Comparison of ENCODE assay signal across 19 cellular contexts in the genomic region with DNA sequence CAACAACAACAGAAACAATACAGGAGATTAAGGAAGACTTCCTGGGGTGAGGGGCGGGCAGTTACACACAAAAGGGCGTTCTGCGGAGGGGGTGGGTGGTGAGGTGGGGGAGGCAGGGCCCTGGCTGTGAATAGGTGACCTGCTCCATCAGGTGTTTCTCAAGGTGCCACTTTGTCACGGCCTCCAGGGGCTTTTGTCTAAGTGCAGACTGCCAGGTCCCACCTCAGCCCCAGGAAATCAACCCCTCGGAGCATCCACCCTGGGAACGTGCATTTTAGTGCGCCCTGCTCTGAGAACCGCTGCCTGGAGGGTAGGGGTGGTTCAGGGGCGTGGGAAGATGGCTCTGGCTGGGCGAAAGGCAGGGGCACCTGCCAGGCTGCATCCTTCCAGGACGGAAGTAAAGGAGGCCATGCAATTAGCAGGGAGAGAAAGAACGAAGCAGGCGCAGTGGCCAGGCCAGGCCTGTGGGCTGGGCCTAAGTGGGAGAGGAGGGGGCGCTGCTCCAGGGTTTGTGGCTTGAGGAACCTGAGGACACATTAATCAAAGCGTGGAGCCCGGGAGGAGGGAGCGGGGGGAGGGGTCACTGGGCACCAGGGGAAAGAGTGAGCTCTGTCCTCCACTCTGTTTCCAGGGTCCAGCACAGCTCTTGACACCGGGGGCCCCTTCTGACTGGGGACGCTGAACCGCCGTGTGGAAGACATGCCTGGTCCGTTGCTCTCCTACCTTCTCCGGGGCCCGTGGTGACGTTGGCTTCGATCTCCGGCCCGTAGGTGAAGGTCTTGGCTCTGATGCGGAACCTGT. TPM values are rescaled to one million over a fixed set of nuclear protein-coding genes. Genes with fewer than 3 reads are reported as not detected.
DNase-seq lines count a peak whose midpoint lies in the region; ATAC-seq and TF ChIP-seq lines count a peak whose summit lies in the region.
"Had no signal": no experiment of that assay in that cellular context is flagged by ENCODE, and none has a peak within 500 bp of the region (broad histone marks: within the 10 kb centered on the region; RNA-seq: fewer than 3 reads in every experiment).

No MANE protein-coding gene starts in this region.

- H3K27ac ChIP-seq in iPS-18a (ENCODE audit: low read length) = no peak overlapping the region
- H3K27ac ChIP-seq in neuronal stem cell (replicated peaks; ENCODE audit: low read length) = peak overlapping the region; percentile 76
- no peak overlapping the region for H3K27ac ChIP-seq in vagina
- H3K27ac ChIP-seq in foreskin keratinocyte = no peak overlapping the region
- H3K27ac ChIP-seq: BLaER1, psoas muscle had no signal

- no peak overlapping the region for H2AFZ ChIP-seq in neuronal stem cell (ENCODE audit: low read length)

- H3K4me1 ChIP-seq in NT2/D1 (ENCODE audit: insufficient read depth, insufficient read length) = peaks cover 51% of the 10 kb centered on the region
- peaks cover 42% of the 10 kb centered on the region for H3K4me1 ChIP-seq in iPS-18a (ENCODE audit: control insufficient read depth, low read depth, low read length)
- peaks cover 16 to 48% of the 10 kb centered on the region in 2 donors for H3K4me1 ChIP-seq in neuronal stem cell (ENCODE audit: control insufficient read depth in 2 of 2, insufficient read depth in 1 of 2, low read depth in 1 of 2, low read length in 2 of 2)
- peaks cover 16% of the 10 kb centered on the region for H3K4me1 ChIP-seq in vagina
- no peaks in the 10 kb centered on the region for H3K4me1 ChIP-seq in foreskin keratinocyte
- H3K4me1 ChIP-seq: psoas muscle had no signal

- H3K9me3 ChIP-seq in NT2/D1 (ENCODE audit: insufficient read depth, low read length) (no peaks in the 10 kb centered on the region), iPS-18a (ENCODE audit: control insufficient read depth, low read depth, low read length) (no peaks in the 10 kb centered on the region), neuronal stem cell (replicated peaks in 1 of 2; ENCODE audit: control insufficient read depth in 2 of 2, insufficient read depth in 1 of 2, low read depth in 1 of 2, low read length in 2 of 2) (no peaks in the 10 kb centered on the region), vagina (no peaks in the 10 kb centered on the region)
- H3K9me3 ChIP-seq: BLaER1, esophagus squamous epithelium, psoas muscle had no signal

- ATAC-seq in foreskin keratinocyte = no peak
- ATAC-seq: K562; naive thymus-derived CD4-positive, alpha-beta T cell had no signal

- H3K27me3 ChIP-seq in NT2/D1 (ENCODE audit: insufficient read depth, insufficient read length) = peaks cover 22% of the 10 kb centered on the region
- H3K27me3 ChIP-seq in iPS-18a (ENCODE audit: control insufficient read depth, insufficient read depth, low read length) = no peaks in the 10 kb centered on the region
- H3K27me3 ChIP-seq in neuronal stem cell (ENCODE audit: control insufficient read depth in 3 of 3, insufficient read depth in 3 of 3, low read depth in 1 of 3, low read length in 3 of 3) = no peaks in the 10 kb centered on the region
- H3K27me3 ChIP-seq in vagina = no peaks in the 10 kb centered on the region
- H3K27me3 ChIP-seq in foreskin keratinocyte = peaks cover 2% of the 10 kb centered on the region
- H3K27me3 ChIP-seq: BLaER1 had no signal

- H3K4me2 ChIP-seq in neuronal stem cell (ENCODE audit: insufficient read depth, low read length, poor library complexity, severe bottlenecking) = peak overlapping the region; percentile 29
- H3K4me2 ChIP-seq: BLaER1 had no signal

- H4K8ac ChIP-seq in neuronal stem cell (ENCODE audit: low read depth, low read length) = peak overlapping the region; percentile 29

- no peak for TF ChIP-seq POLR2A in vagina (IDR thresholded peaks at IDR 0.05)

- intact Hi-C loops in vagina (cut with DNase I) = loop anchor here (10.0 kb wide), 1 partner anchor 636 kb away; no protein-coding TSS in a partner anchor

- H3K79me1 ChIP-seq in neuronal stem cell (ENCODE audit: low read depth, low read length) = no peaks in the 10 kb centered on the region

- TF ChIP-seq CTCF in vagina (IDR thresholded peaks at IDR 0.05) = no peak
- no peak for TF ChIP-seq CTCF in foreskin keratinocyte (conservative IDR thresholded peaks at IDR 0.05)

- DNase-seq in NCI-H345 (lab: John Stamatoyannopoulos, UW) (peak; percentile 28), NCI-H345 treated with DMSO at 0.1 percent for 48 hours (lab: John Stamatoyannopoulos, UW; ENCODE audit: unreplicated experiment) (no peak), NT2/D1 (ENCODE audit: low read depth, low spot score) (no peak), neuronal stem cell (ENCODE audit: low spot score) (peak; percentile 62), NOMO-1 treated with dmso at 0.1 percent for 144 hours (lab: John Stamatoyannopoulos, UW; ENCODE audit: unreplicated experiment) (no peak), vagina (ENCODE audit: extremely low spot score in 2 of 2) (no peak), foreskin keratinocyte (no peak)
- DNase-seq: activated CD4-positive, alpha-beta T cell treated with anti-CD3 and anti-CD28 coated beads, Interleukin-2, amount 50 U/mL, for 1 hour; activated gamma-delta T cell treated with Interleukin-2 at 50 U/mL for 16 hours; esophagus squamous epithelium; naive thymus-derived CD4-positive, alpha-beta T cell; NCI-H1930; NCI-H526; psoas muscle; SHP77; substantia nigra had no signal

- H3K9ac ChIP-seq in NT2/D1 (ENCODE audit: insufficient read length, low read depth) = peak overlapping the region; percentile 63
- H3K9ac ChIP-seq in iPS-18a (ENCODE audit: low read length) = peak overlapping the region; percentile 38
- peak overlapping the region; percentile 82 for H3K9ac ChIP-seq in neuronal stem cell (ENCODE audit: low read depth, low read length, poor library complexity)
- H3K9ac ChIP-seq: BLaER1 had no signal

- peak overlapping the region; percentile 33 for H2BK15ac ChIP-seq in neuronal stem cell (ENCODE audit: low read length)

- H3K23ac ChIP-seq in neuronal stem cell (ENCODE audit: low read depth, low read length, poor library complexity) = peak overlapping the region; percentile 6

- H3K4ac ChIP-seq in neuronal stem cell (ENCODE audit: low read length) = no peak overlapping the region

- H4K91ac ChIP-seq in neuronal stem cell (ENCODE audit: low read depth, low read length, poor library complexity) = no peak overlapping the region

- peak overlapping the region; percentile 65 for H2BK120ac ChIP-seq in neuronal stem cell (ENCODE audit: low read depth, low read length)

- H3K14ac ChIP-seq in neuronal stem cell (ENCODE audit: low read length) = peak overlapping the region; percentile 97

- no peaks in the 10 kb centered on the region for H3K36me3 ChIP-seq in NT2/D1 (ENCODE audit: insufficient read depth, insufficient read length, low read length)
- H3K36me3 ChIP-seq in iPS-18a (ENCODE audit: control insufficient read depth, low read depth, low read length) = no peaks in the 10 kb centered on the region
- peaks cover 12 to 22% of the 10 kb centered on the region in 2 donors for H3K36me3 ChIP-seq in neuronal stem cell (replicated peaks in 1 of 2; ENCODE audit: control insufficient read depth in 2 of 2, insufficient read depth in 2 of 2, low read length in 2 of 2)
- no peaks in the 10 kb centered on the region for H3K36me3 ChIP-seq in vagina
- H3K36me3 ChIP-seq: esophagus squamous epithelium had no signal

- H2BK5ac ChIP-seq in neuronal stem cell (ENCODE audit: low read length) = no peak overlapping the region

- H3K18ac ChIP-seq in neuronal stem cell (ENCODE audit: low read length) = peak overlapping the region; percentile 55

- WGBS in neuronal stem cell (ENCODE audit: extremely low coverage in 2 of 2, insufficient read length in 2 of 2, insufficient replicate concordance in 1 of 2), 2 donors = no CpG with 5 or more reads among the region's 29 CpGs

- peak overlapping the region; percentile 76 for H2BK12ac ChIP-seq in neuronal stem cell (ENCODE audit: low read length)

- H3K4me3 ChIP-seq in NT2/D1 (ENCODE audit: insufficient read length, low read depth) = peak overlapping the region; percentile 5
- peak overlapping the region; percentile 44 for H3K4me3 ChIP-seq in iPS-18a (ENCODE audit: low read length)
- no peak overlapping the region for H3K4me3 ChIP-seq in neuronal stem cell (ENCODE audit: low read length in 2 of 2)
- no peak overlapping the region for H3K4me3 ChIP-seq in vagina
- H3K4me3 ChIP-seq: BLaER1, esophagus squamous epithelium, K562, psoas muscle had no signal

- peak overlapping the region; percentile 96 for H2AK5ac ChIP-seq in neuronal stem cell (ENCODE audit: low read depth, low read length)

RNA-seq across cellular contexts. Expression of a gene that starts 49.4 kb away (rescaled TPM):
- 23.5 TPM for polyA plus RNA-seq in neuronal stem cell (2013, experiment 1 of 2)
- 23.9 TPM for polyA plus RNA-seq in neuronal stem cell (2013, experiment 2 of 2)
- total RNA-seq in vagina (73.7 TPM), foreskin keratinocyte (18.7 and 20.3 TPM in 2 replicates)
- 14.5 and 16.4 TPM in 2 replicates for polyA plus RNA-seq in foreskin keratinocyte

Comparison
In these comparisons a context has a peak if more than half of its experiments do, and no peak if none do; other contexts are left out.
1. DNase-seq: peak in NCI-H345 (single experiment) and neuronal stem cell (single experiment); none in NCI-H345 treated with DMSO at 0.1 percent for 48 hours (single experiment), NT2/D1 (single experiment), NOMO-1 treated with dmso at 0.1 percent for 144 hours (single experiment), vagina (0 of 2) and foreskin keratinocyte (0 of 2).
2. H3K4me3 ChIP-seq: peak in NT2/D1 (single experiment) and iPS-18a (single experiment); none in neuronal stem cell (0 of 2) and vagina (0 of 2).
3. Peak in every context shown above with its lines, with median percentiles within 50 percentile points of each other: H3K9ac ChIP-seq.